Comparison of ENCODE assay signal across 8 cellular contexts in genomic region chr6:108737594-108738546, GRCh38.
DNase-seq lines count a peak whose midpoint lies in the region; ATAC-seq and TF ChIP-seq lines count a peak whose summit lies in the region.

No MANE protein-coding gene starts in this region.

- no peak for TF ChIP-seq CTCF in RWPE2 (IDR thresholded peaks at IDR 0.05; ENCODE audit: poor library complexity, severe bottlenecking)
- TF ChIP-seq CTCF in fibroblast of mammary gland (conservative IDR thresholded peaks at IDR 0.05; ENCODE audit: control insufficient read depth, insufficient read depth, low read depth, low read length): no peak

- H3K36me3 ChIP-seq in RWPE2 (ENCODE audit: low read depth): no peaks in the 10 kb centered on the region

- DNase-seq in activated CD4-positive, CD25-positive, alpha-beta regulatory T cell treated with anti-CD3 and anti-CD28 coated beads, Interleukin-2, amount 50 U/mL, for 72 hours: no peak
- peak; percentile 92 for DNase-seq in RWPE2 (ENCODE audit: low spot score)
- peak; percentile 99 for DNase-seq in fibroblast of mammary gland (ENCODE audit: low read depth)
- DNase-seq in stimulated activated CD4-positive, alpha-beta T cell treated with anti-CD3 and anti-CD28 coated beads, Interleukin-4, amount 100 ng/mL, for 24 hours: peak; percentile 45
- DNase-seq in NCI-H2171 treated with DMSO at 0.1 percent for 48 hours (lab: John Stamatoyannopoulos, UW): no peak
- no peak for DNase-seq in NAMALWA (ENCODE audit: low spot score)

- H3K4me3 ChIP-seq in RWPE2 (ENCODE audit: severe bottlenecking) (no peak overlapping the region), fibroblast of mammary gland (ENCODE audit: control insufficient read depth, low read depth, low read length) (peak overlapping the region; percentile 15)

- peaks cover 47% of the 10 kb centered on the region for H3K4me1 ChIP-seq in RWPE2 (ENCODE audit: insufficient read depth, poor library complexity, severe bottlenecking)

- H3K27ac ChIP-seq in RWPE2 (ENCODE audit: poor library complexity, severe bottlenecking): peak overlapping the region; percentile 94

- H3K27me3 ChIP-seq in RWPE2 (ENCODE audit: insufficient read depth, poor library complexity, severe bottlenecking): no peaks in the 10 kb centered on the region

- peak; percentile 28 to 56 for ATAC-seq in activated CD4-positive, CD25-positive, alpha-beta regulatory T cell treated with anti-CD3 and anti-CD28 coated beads, Interleukin-2, amount 50 U/mL, for 24 hours
- ATAC-seq in RWPE2 (ENCODE audit: low read depth): peak; percentile 65
- no peak for ATAC-seq in HG03097 (IDR thresholded peaks at IDR 0.05; ENCODE audit: low FRiP score, unreplicated experiment)

- no peaks in the 10 kb centered on the region for H3K9me3 ChIP-seq in RWPE2 (ENCODE audit: severe bottlenecking)

Comparison
In these comparisons a context has a peak if more than half of its experiments do, and no peak if none do; other contexts are left out.
1. DNase-seq: peak in RWPE2 (single experiment), fibroblast of mammary gland (single experiment) and stimulated activated CD4-positive, alpha-beta T cell treated with anti-CD3 and anti-CD28 coated beads, Interleukin-4, amount 100 ng/mL, for 24 hours (single experiment); none in activated CD4-positive, CD25-positive, alpha-beta regulatory T cell treated with anti-CD3 and anti-CD28 coated beads, Interleukin-2, amount 50 U/mL, for 72 hours (single experiment), NCI-H2171 treated with DMSO at 0.1 percent for 48 hours (single experiment) and NAMALWA (single experiment).